In genomic region chr2:207041279-207041678, GRCh38 we compare ENCODE assay signal across 1 cellular context.
TF ChIP-seq lines count a peak whose summit lies in the region.

No MANE protein-coding gene starts in this region.

TF ChIP-seq in H1, 55 proteins besides CTCF, POLR2A, EP300 and RAD21:
- TF ChIP-seq RNF2 (IDR thresholded peaks at IDR 0.05; ENCODE audit: borderline replicate concordance, low read depth, low read length, missing control alignments, poor library complexity, severe bottlenecking) (no peak), RFX5 (IDR thresholded peaks at IDR 0.05; ENCODE audit: borderline replicate concordance, low read depth, low read length) (no peak), ATF3 (IDR thresholded peaks at IDR 0.05; ENCODE audit: insufficient read depth, low read depth, low read length) (no peak), SIN3A (conservative IDR thresholded peaks at IDR 0.05 in 1 of 2, IDR thresholded peaks at IDR 0.05 in 1 of 2; ENCODE audit: low read depth in 1 of 2, low read length in 2 of 2) (no peak), NANOG (IDR thresholded peaks at IDR 0.05; ENCODE audit: insufficient read depth, low read depth, low read length, poor library complexity, severe bottlenecking) (no peak), KDM1A (IDR thresholded peaks at IDR 0.05; ENCODE audit: borderline replicate concordance, low read length) (no peak), KDM4A (IDR thresholded peaks at IDR 0.05; ENCODE audit: low read depth, low read length, severe bottlenecking) (no peak), RXRA (IDR thresholded peaks at IDR 0.05; ENCODE audit: insufficient read depth, low read depth, low read length) (no peak), POU5F1 (IDR thresholded peaks at IDR 0.05; ENCODE audit: low read depth, low read length) (no peak)
